1 cellular context compared by ENCODE assay signal in genomic region chr7:116292381-116292780, GRCh38.
TF ChIP-seq lines count a peak whose summit lies in the region.

No MANE protein-coding gene starts in this region.

TF ChIP-seq in K562, 482 proteins besides CTCF, POLR2A, EP300 and RAD21:
- TF ChIP-seq PBX2 (CRISPR knock-in tag; IDR thresholded peaks at IDR 0.05; ENCODE audit: low read depth) (no peak), PBX2 (tag; conservative IDR thresholded peaks at IDR 0.05; ENCODE audit: low read depth) (no peak), DMBX1 (CRISPR knock-in tag; IDR thresholded peaks at IDR 0.05; ENCODE audit: borderline replicate concordance) (no peak), TCF3 (CRISPR knock-in tag; IDR thresholded peaks at IDR 0.05) (peak; percentile 21; the same call in 1 of the 2 replicates)
